Comparison of ENCODE assay signal across 18 cellular contexts in the genomic region with DNA sequence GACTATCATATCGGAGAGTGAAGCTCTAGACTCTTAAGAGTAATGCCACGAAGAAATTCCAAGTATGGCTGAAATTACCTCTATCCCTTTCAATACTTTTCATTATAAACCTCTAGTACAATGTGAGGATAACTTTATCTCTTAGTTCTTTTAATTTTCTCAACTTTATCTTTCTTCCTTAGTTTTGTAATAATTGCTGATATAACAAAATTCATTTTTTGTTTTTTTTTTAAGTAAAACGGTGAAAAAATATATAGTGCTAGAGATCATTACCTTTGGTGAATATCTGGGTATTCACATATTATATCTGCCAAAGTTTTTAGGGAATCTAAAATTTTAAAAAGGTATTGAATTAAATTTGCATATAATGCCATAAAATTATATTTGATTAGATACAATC. TPM values are rescaled to one million over a fixed set of nuclear protein-coding genes. Genes with fewer than 3 reads are reported as not detected.
DNase-seq lines count a peak whose midpoint lies in the region; ATAC-seq, FAIRE-seq and TF ChIP-seq lines count a peak whose summit lies in the region.
"Had no signal": no experiment of that assay in that cellular context is flagged by ENCODE, and none has a peak within 500 bp of the region (broad histone marks: within the 10 kb centered on the region; RNA-seq: fewer than 3 reads in every experiment).

No MANE protein-coding gene starts in this region.

- no peaks in the 10 kb centered on the region for H3K79me2 ChIP-seq in HepG2 (ENCODE audit: insufficient read depth, low read length)

- H3K27me3 ChIP-seq in HepG2 (ENCODE audit: control insufficient read depth in 1 of 2, insufficient read depth in 2 of 2, low read length in 2 of 2) = no peaks in the 10 kb centered on the region
- no peaks in the 10 kb centered on the region for H3K27me3 ChIP-seq in right lobe of liver
- H3K27me3 ChIP-seq in pancreas = no peaks in the 10 kb centered on the region
- H3K27me3 ChIP-seq in suprapubic skin = no peaks in the 10 kb centered on the region
- H3K27me3 ChIP-seq: BLaER1 treated with 17β-estradiol and CSF1 and Interleukin-3, amounts not matched to agents 10 nM and 100 nM had no signal

- intact Hi-C loops in HepG2 (cut with micrococcal nuclease; ENCODE audit: unreplicated experiment) (no loop called here), right lobe of liver (cut with DNase I) (no loop called here), pancreas (cut with DNase I) (no loop called here), cardiac septum (cut with DNase I) (no loop called here)

- no peak for TF ChIP-seq RAD21 in HepG2 (CRISPR knock-in tag; IDR thresholded peaks at IDR 0.05)

- ATAC-seq in HepG2 (no peak), right lobe of liver (no peak), pancreas (no peak), GM18502 (IDR thresholded peaks at IDR 0.05; ENCODE audit: poor library complexity, unreplicated experiment) (no peak)
- ATAC-seq: CD8-positive, alpha-beta T cell; HCT116 had no signal

- H3K4me2 ChIP-seq in HepG2 (ENCODE audit: low read depth, low read length) = no peak overlapping the region
- H3K4me2 ChIP-seq: BLaER1 treated with 17β-estradiol and CSF1 and Interleukin-3, amounts not matched to agents 10 nM and 100 nM had no signal

- POLR2A ChIA-PET in HepG2 (lab: Yijun Ruan, JAX) = interaction anchor here (0.6 kb wide), 1 partner anchor 19 kb away, joined by 3 read pairs; no protein-coding TSS in a partner anchor

- TF ChIP-seq POLR2A in HepG2 (IDR thresholded peaks at IDR 0.05; ENCODE audit: insufficient read depth in 1 of 2, low read depth in 2 of 2, low read length in 2 of 2) (no peak), right lobe of liver (IDR thresholded peaks at IDR 0.05) (no peak), suprapubic skin (IDR thresholded peaks at IDR 0.05) (no peak)

- TF ChIP-seq EP300 in HepG2 (IDR thresholded peaks at IDR 0.05; ENCODE audit: low read depth in 2 of 2, low read length in 2 of 2) = no peak
- TF ChIP-seq EP300 in HepG2 (CRISPR knock-in tag; IDR thresholded peaks at IDR 0.05; ENCODE audit: borderline replicate concordance) = no peak
- no peak for TF ChIP-seq EP300 in suprapubic skin (IDR thresholded peaks at IDR 0.05)

- H3K36me3 ChIP-seq in HepG2 (replicated peaks in 1 of 2; ENCODE audit: control insufficient read depth in 1 of 2, insufficient read depth in 2 of 2, low read length in 2 of 2) (peaks cover 1 to 12% of the 10 kb centered on the region in 2 experiments; a peak in 3 of 5 replicates), right lobe of liver (peaks cover 0 to 3% (median 0%) of the 10 kb centered on the region in 4 donors), pancreas (no peaks in the 10 kb centered on the region), suprapubic skin (peaks cover 3% of the 10 kb centered on the region)

- H3K4me1 ChIP-seq in HepG2 (ENCODE audit: insufficient read depth, low read length) = peaks cover 1% of the 10 kb centered on the region
- H3K4me1 ChIP-seq in right lobe of liver = no peaks in the 10 kb centered on the region
- peaks cover 0 to 5% (median 0%) of the 10 kb centered on the region in 3 donors for H3K4me1 ChIP-seq in pancreas
- peaks cover 3% of the 10 kb centered on the region for H3K4me1 ChIP-seq in suprapubic skin
- H3K4me1 ChIP-seq: BLaER1 treated with 17β-estradiol and CSF1 and Interleukin-3, amounts not matched to agents 10 nM and 100 nM had no signal

- no peak overlapping the region for H2AFZ ChIP-seq in HepG2 (ENCODE audit: low read length)

- no peak for DNase-seq in HepG2 (ENCODE audit: low spot score)
- DNase-seq in right lobe of liver = no peak
- DNase-seq in pancreas = no peak
- DNase-seq in cardiac septum (ENCODE audit: low spot score) = no peak
- no peak for DNase-seq in suprapubic skin (ENCODE audit: low spot score in 2 of 2)
- DNase-seq: Calu3; CD8-positive, alpha-beta T cell; DMS79 treated with DMSO at 0.1 percent for 48 hours; GF-D8; GOT3; H7; HFFc6 had no signal

- WGBS in HepG2 (ENCODE audit: low lambda C conversion rate) = 98% methylated on average over 3 of the region's 3 CpGs
- WGBS in right lobe of liver (ENCODE audit: insufficient coverage, low coverage, low lambda C conversion rate, missing lambda C conversion rate) = 82% methylated on average over 3 of the region's 3 CpGs
- 95 to 99% methylated on average over 3 of the region's 3 CpGs for WGBS in pancreas, 2 donors
- 94% methylated on average over 3 of the region's 3 CpGs for WGBS in suprapubic skin

- in situ Hi-C loops in HepG2 (cut with HindIII; ENCODE audit: extremely low pct_ligation_motif_present, low pct_unique_long_range_greater_than_20kb) = no loop called here

- H3K9me3 ChIP-seq in HepG2 (ENCODE audit: low read length) = no peaks in the 10 kb centered on the region
- no peaks in the 10 kb centered on the region for H3K9me3 ChIP-seq in right lobe of liver
- H3K9me3 ChIP-seq in pancreas = no peaks in the 10 kb centered on the region
- H3K9me3 ChIP-seq in suprapubic skin = no peaks in the 10 kb centered on the region
- H3K9me3 ChIP-seq: BLaER1 treated with 17β-estradiol and CSF1 and Interleukin-3, amounts not matched to agents 10 nM and 100 nM had no signal

- no peak overlapping the region for H3K4me3 ChIP-seq in HepG2 (replicated peaks in 1 of 3; ENCODE audit: insufficient read depth in 1 of 3, low read depth in 2 of 3, low read length in 3 of 3)
- H3K4me3 ChIP-seq in right lobe of liver = no peak overlapping the region
- no peak overlapping the region for H3K4me3 ChIP-seq in pancreas
- no peak overlapping the region for H3K4me3 ChIP-seq in suprapubic skin
- H3K4me3 ChIP-seq: BLaER1 treated with 17β-estradiol and CSF1 and Interleukin-3, amounts not matched to agents 10 nM and 100 nM had no signal

- H4K20me1 ChIP-seq in HepG2 (ENCODE audit: insufficient read depth, low read length) = no peaks in the 10 kb centered on the region

- H3K9ac ChIP-seq in HepG2 (ENCODE audit: insufficient read depth, low read depth, low read length) = no peak overlapping the region
- H3K9ac ChIP-seq: BLaER1 treated with 17β-estradiol and CSF1 and Interleukin-3, amounts not matched to agents 10 nM and 100 nM had no signal

- no TSS peak for BruUV-seq in HepG2 (replicated peaks; lab: Mats Ljungman, UMichigan)

- CTCF ChIA-PET in HepG2 (lab: Yijun Ruan, JAX; ENCODE audit: low intra/inter-chr PET ratio, low total read pairs) = no interaction called here

- TF ChIP-seq CTCF in HepG2 (CRISPR knock-in tag; IDR thresholded peaks at IDR 0.05) (no peak), right lobe of liver (IDR thresholded peaks at IDR 0.05) (no peak), pancreas (IDR thresholded peaks at IDR 0.05) (no peak), suprapubic skin (IDR thresholded peaks at IDR 0.05) (no peak)

- FAIRE-seq in HepG2 (lab: Jason Lieb, UNC) (no peak), endometrium (lab: Jason Lieb, UNC) (peak; percentile 76), pancreas (lab: Jason Lieb, UNC) (peak; percentile 59)
- FAIRE-seq: HTR-8/SVneo had no signal

- no peak overlapping the region for H3K27ac ChIP-seq in HepG2 (ENCODE audit: extremely low read length, insufficient read depth, low read length)
- H3K27ac ChIP-seq in right lobe of liver = no peak overlapping the region
- H3K27ac ChIP-seq in pancreas = no peak overlapping the region
- no peak overlapping the region for H3K27ac ChIP-seq in suprapubic skin
- H3K27ac ChIP-seq: 22Rv1; BLaER1 treated with 17β-estradiol and CSF1 and Interleukin-3, amounts not matched to agents 10 nM and 100 nM had no signal

RNA-seq across cellular contexts. Expression of a gene that starts 19.5 kb away (rescaled TPM):
- total RNA-seq in HepG2 (2016; rRNA removed; fragmentation: Illumina TruSeq; extraction: Trizol) = 13.6 and 17.9 TPM in 2 replicates
- total RNA-seq in HepG2 (2016; cell fraction: cytosol; rRNA removed; fragmentation: Illumina TruSeq; extraction: Trizol; ENCODE audit: low read depth) = 4.8 and 5.7 TPM in 2 replicates
- total RNA-seq in HepG2 (2016; cell fraction: insoluble cytoplasmic fraction; rRNA removed; fragmentation: Illumina TruSeq; extraction: Trizol) = 14.5 and 17.7 TPM in 2 replicates
- total RNA-seq in HepG2 (2016; cell fraction: membrane; rRNA removed; fragmentation: Illumina TruSeq; extraction: Trizol) = 10.8 and 12.3 TPM in 2 replicates
- total RNA-seq in HepG2 (2016; cell fraction: nucleus; rRNA removed; fragmentation: Illumina TruSeq; extraction: Trizol) = 7.0 and 8.3 TPM in 2 replicates
- polyA plus RNA-seq in HepG2 (2011; rRNA removed) = 6.1 TPM in 2 replicates
- 4.9 and 5.2 TPM in 2 replicates for polyA plus RNA-seq in HepG2 (2011; cell fraction: cytosol; rRNA removed)
- polyA plus RNA-seq in HepG2 (2011; cell fraction: nucleus; rRNA removed) = 2.5 and 2.7 TPM in 2 replicates
- 7.4 and 8.1 TPM in 2 replicates for polyA plus RNA-seq in HepG2 (2012)
- polyA plus RNA-seq in HepG2 (2016; cell fraction: cytosol; fragmentation: Illumina TruSeq; extraction: Trizol; ENCODE audit: low read depth) = 3.3 and 4.7 TPM in 2 replicates
- polyA plus RNA-seq in HepG2 (2016; cell fraction: insoluble cytoplasmic fraction; fragmentation: Illumina TruSeq; extraction: Trizol; ENCODE audit: low read depth) = 17.1 and 19.1 TPM in 2 replicates
- polyA plus RNA-seq in HepG2 (2016; cell fraction: membrane; fragmentation: Illumina TruSeq; extraction: Trizol; ENCODE audit: low read depth) = 7.1 and 7.4 TPM in 2 replicates
- 9.5 and 10.7 TPM in 2 replicates for polyA plus RNA-seq in HepG2 (2016; cell fraction: nucleus; fragmentation: Illumina TruSeq; extraction: Trizol; ENCODE audit: insufficient read depth, low read depth)
- polyA minus RNA-seq in HepG2 (2011; rRNA and poly(A)+ RNA removed; ENCODE audit: low replicate concordance) = 2.7 and 3.1 TPM in 2 replicates
- polyA minus RNA-seq in HepG2 (2011; cell fraction: cytosol; rRNA and poly(A)+ RNA removed) = 3.6 and 4.2 TPM in 2 replicates
- polyA minus RNA-seq in HepG2 (2011; cell fraction: nucleus; rRNA and poly(A)+ RNA removed) = 3.1 and 4.5 TPM in 2 replicates
- total RNA-seq in right lobe of liver = 1 to 10 TPM; 2.6 to 9.7 (median 6.0) TPM
- 1 to 10 TPM; 3.3 to 5.4 (median 4.1) TPM for total RNA-seq in pancreas
- polyA plus RNA-seq in pancreas = 1 to 10 TPM; 3.2 to 4.8 TPM
- 4.8 TPM for total RNA-seq in cardiac septum
- 10 to 100 TPM in 1 of 4 donors, 1 to 10 TPM in 3; 7.5 to 11.8 (median 9.5) TPM for total RNA-seq in suprapubic skin

RNA-seq across cellular contexts. Expression of a gene that starts 33.5 kb away (rescaled TPM):
- 37.0 and 41.3 TPM in 2 replicates for total RNA-seq in HepG2 (2016; rRNA removed; fragmentation: Illumina TruSeq; extraction: Trizol)
- total RNA-seq in HepG2 (2016; cell fraction: cytosol; rRNA removed; fragmentation: Illumina TruSeq; extraction: Trizol; ENCODE audit: low read depth) = 31.1 and 31.4 TPM in 2 replicates
- total RNA-seq in HepG2 (2016; cell fraction: insoluble cytoplasmic fraction; rRNA removed; fragmentation: Illumina TruSeq; extraction: Trizol) = 40.2 and 40.4 TPM in 2 replicates
- total RNA-seq in HepG2 (2016; cell fraction: membrane; rRNA removed; fragmentation: Illumina TruSeq; extraction: Trizol) = 17.9 and 20.6 TPM in 2 replicates
- total RNA-seq in HepG2 (2016; cell fraction: nucleus; rRNA removed; fragmentation: Illumina TruSeq; extraction: Trizol) = 36.9 and 37.3 TPM in 2 replicates
- 9.7 and 16.6 TPM in 2 replicates for polyA plus RNA-seq in HepG2 (2011; rRNA removed)
- 5.1 and 5.5 TPM in 2 replicates for polyA plus RNA-seq in HepG2 (2011; cell fraction: cytosol; rRNA removed)
- 15.5 and 19.0 TPM in 2 replicates for polyA plus RNA-seq in HepG2 (2011; cell fraction: nucleus; rRNA removed)
- polyA plus RNA-seq in HepG2 (2012) = 2.3 and 8.2 TPM in 2 replicates
- polyA plus RNA-seq in HepG2 (2016; cell fraction: cytosol; fragmentation: Illumina TruSeq; extraction: Trizol; ENCODE audit: low read depth) = 5.4 and 6.7 TPM in 2 replicates
- polyA plus RNA-seq in HepG2 (2016; cell fraction: insoluble cytoplasmic fraction; fragmentation: Illumina TruSeq; extraction: Trizol; ENCODE audit: low read depth) = 33.0 and 34.7 TPM in 2 replicates
- 10.3 and 12.0 TPM in 2 replicates for polyA plus RNA-seq in HepG2 (2016; cell fraction: membrane; fragmentation: Illumina TruSeq; extraction: Trizol; ENCODE audit: low read depth)
- polyA plus RNA-seq in HepG2 (2016; cell fraction: nucleus; fragmentation: Illumina TruSeq; extraction: Trizol; ENCODE audit: insufficient read depth, low read depth) = 38.0 and 42.8 TPM in 2 replicates
- 11.9 and 26.9 TPM in 2 replicates for polyA minus RNA-seq in HepG2 (2011; rRNA and poly(A)+ RNA removed; ENCODE audit: low replicate concordance)
- 2.1 and 2.3 TPM in 2 replicates for polyA minus RNA-seq in HepG2 (2011; cell fraction: cytosol; rRNA and poly(A)+ RNA removed)
- polyA minus RNA-seq in HepG2 (2011; cell fraction: nucleus; rRNA and poly(A)+ RNA removed) = 12.2 and 24.7 TPM in 2 replicates
- 1 to 10 TPM in 5 of 6 experiments, under 1 TPM in 1; 0.73 to 9.0 (median 4.2) TPM for total RNA-seq in right lobe of liver
- total RNA-seq in pancreas = 1 to 10 TPM in 2 of 6 donors, under 1 TPM in 4; 0.43 to 1.3 (median 0.78) TPM
- 1 to 10 TPM; 1.3 to 2.9 TPM for polyA plus RNA-seq in pancreas
- total RNA-seq in cardiac septum = 0.78 TPM
- 1 to 10 TPM; 3.2 to 8.4 (median 4.6) TPM for total RNA-seq in suprapubic skin

RNA-seq across cellular contexts. Expression of a gene that starts 33.9 kb away (rescaled TPM):
- 47.2 and 51.9 TPM in 2 replicates for total RNA-seq in HepG2 (2016; rRNA removed; fragmentation: Illumina TruSeq; extraction: Trizol)
- 11.1 and 14.0 TPM in 2 replicates for total RNA-seq in HepG2 (2016; cell fraction: cytosol; rRNA removed; fragmentation: Illumina TruSeq; extraction: Trizol; ENCODE audit: low read depth)
- total RNA-seq in HepG2 (2016; cell fraction: insoluble cytoplasmic fraction; rRNA removed; fragmentation: Illumina TruSeq; extraction: Trizol) = 50.9 and 51.9 TPM in 2 replicates
- 47.8 and 48.8 TPM in 2 replicates for total RNA-seq in HepG2 (2016; cell fraction: membrane; rRNA removed; fragmentation: Illumina TruSeq; extraction: Trizol)
- total RNA-seq in HepG2 (2016; cell fraction: nucleus; rRNA removed; fragmentation: Illumina TruSeq; extraction: Trizol) = 35.6 and 35.7 TPM in 2 replicates
- 12.4 and 12.9 TPM in 2 replicates for polyA plus RNA-seq in HepG2 (2011; rRNA removed)
- polyA plus RNA-seq in HepG2 (2011; cell fraction: cytosol; rRNA removed) = 11.6 and 13.5 TPM in 2 replicates
- 4.6 and 5.3 TPM in 2 replicates for polyA plus RNA-seq in HepG2 (2011; cell fraction: nucleus; rRNA removed)
- polyA plus RNA-seq in HepG2 (2012) = 4.2 and 5.5 TPM in 2 replicates
- polyA plus RNA-seq in HepG2 (2016; cell fraction: cytosol; fragmentation: Illumina TruSeq; extraction: Trizol; ENCODE audit: low read depth) = 9.6 and 11.4 TPM in 2 replicates
- polyA plus RNA-seq in HepG2 (2016; cell fraction: insoluble cytoplasmic fraction; fragmentation: Illumina TruSeq; extraction: Trizol; ENCODE audit: low read depth) = 42.7 and 53.6 TPM in 2 replicates
- polyA plus RNA-seq in HepG2 (2016; cell fraction: membrane; fragmentation: Illumina TruSeq; extraction: Trizol; ENCODE audit: low read depth) = 30.4 and 34.7 TPM in 2 replicates
- 41.5 and 42.4 TPM in 2 replicates for polyA plus RNA-seq in HepG2 (2016; cell fraction: nucleus; fragmentation: Illumina TruSeq; extraction: Trizol; ENCODE audit: insufficient read depth, low read depth)
- polyA minus RNA-seq in HepG2 (2011; rRNA and poly(A)+ RNA removed; ENCODE audit: low replicate concordance) = 13.7 and 21.0 TPM in 2 replicates
- polyA minus RNA-seq in HepG2 (2011; cell fraction: cytosol; rRNA and poly(A)+ RNA removed) = 14.9 and 15.9 TPM in 2 replicates
- polyA minus RNA-seq in HepG2 (2011; cell fraction: nucleus; rRNA and poly(A)+ RNA removed) = 10.3 and 10.8 TPM in 2 replicates
- total RNA-seq in right lobe of liver = 10 to 100 TPM; 26.1 to 37.0 (median 30.5) TPM
- total RNA-seq in pancreas = 10 to 100 TPM; 13.1 to 26.7 (median 20.7) TPM
- 10 to 100 TPM in 1 of 2 donors, 1 to 10 TPM in 1; 8.9 to 12.0 TPM for polyA plus RNA-seq in pancreas
- total RNA-seq in cardiac septum = 20.0 TPM
- 10 to 100 TPM in 3 of 4 donors, 1 to 10 TPM in 1; 8.9 to 17.5 (median 15.1) TPM for total RNA-seq in suprapubic skin

RNA-seq across cellular contexts. Expression of a gene that starts 34.1 kb away (rescaled TPM):
- total RNA-seq in HepG2 (2016; rRNA removed; fragmentation: Illumina TruSeq; extraction: Trizol) (294 and 383 TPM in 2 replicates), right lobe of liver (100 to 1,000 TPM in 2 of 6 experiments, 10 to 100 TPM in 4; 67.4 to 157 (median 82.7) TPM), pancreas (100 to 1,000 TPM in 5 of 6 donors, 10 to 100 TPM in 1; 81.3 to 219 (median 128) TPM), cardiac septum (135 TPM), suprapubic skin (100 to 1,000 TPM; 150 to 232 (median 182) TPM)
- total RNA-seq in HepG2 (2016; cell fraction: cytosol; rRNA removed; fragmentation: Illumina TruSeq; extraction: Trizol; ENCODE audit: low read depth) = 88.6 and 90.1 TPM in 2 replicates
- total RNA-seq in HepG2 (2016; cell fraction: insoluble cytoplasmic fraction; rRNA removed; fragmentation: Illumina TruSeq; extraction: Trizol) = 283 and 392 TPM in 2 replicates
- total RNA-seq in HepG2 (2016; cell fraction: membrane; rRNA removed; fragmentation: Illumina TruSeq; extraction: Trizol) = 101 and 102 TPM in 2 replicates
- 94.7 and 104 TPM in 2 replicates for total RNA-seq in HepG2 (2016; cell fraction: nucleus; rRNA removed; fragmentation: Illumina TruSeq; extraction: Trizol)
- polyA plus RNA-seq in HepG2 (2011; rRNA removed) (84.2 and 90.0 TPM in 2 replicates), pancreas (100 to 1,000 TPM; 361 to 388 TPM)
- polyA plus RNA-seq in HepG2 (2011; cell fraction: cytosol; rRNA removed) = 86.6 and 126 TPM in 2 replicates
- polyA plus RNA-seq in HepG2 (2011; cell fraction: nucleus; rRNA removed) = 25.3 and 33.1 TPM in 2 replicates
- polyA plus RNA-seq in HepG2 (2012) = 175 and 257 TPM in 2 replicates
- 98.6 and 103 TPM in 2 replicates for polyA plus RNA-seq in HepG2 (2016; cell fraction: cytosol; fragmentation: Illumina TruSeq; extraction: Trizol; ENCODE audit: low read depth)
- 442 and 461 TPM in 2 replicates for polyA plus RNA-seq in HepG2 (2016; cell fraction: insoluble cytoplasmic fraction; fragmentation: Illumina TruSeq; extraction: Trizol; ENCODE audit: low read depth)
- polyA plus RNA-seq in HepG2 (2016; cell fraction: membrane; fragmentation: Illumina TruSeq; extraction: Trizol; ENCODE audit: low read depth) = 108 and 109 TPM in 2 replicates
- 176 and 178 TPM in 2 replicates for polyA plus RNA-seq in HepG2 (2016; cell fraction: nucleus; fragmentation: Illumina TruSeq; extraction: Trizol; ENCODE audit: insufficient read depth, low read depth)
- 4.9 and 21.4 TPM in 2 replicates for polyA minus RNA-seq in HepG2 (2011; rRNA and poly(A)+ RNA removed; ENCODE audit: low replicate concordance)
- 35.3 and 38.6 TPM in 2 replicates for polyA minus RNA-seq in HepG2 (2011; cell fraction: cytosol; rRNA and poly(A)+ RNA removed)
- polyA minus RNA-seq in HepG2 (2011; cell fraction: nucleus; rRNA and poly(A)+ RNA removed) = 19.6 and 28.7 TPM in 2 replicates

RNA-seq across cellular contexts. Expression of a gene that starts 38.4 kb away (rescaled TPM):
- total RNA-seq in HepG2 (2016; rRNA removed; fragmentation: Illumina TruSeq; extraction: Trizol) (0.11 TPM in 1 of 2 replicates, not detected in the other), right lobe of liver (1 to 10 TPM; 1.1 to 3.4 (median 2.1) TPM), pancreas (1 to 10 TPM; 1.2 to 4.7 (median 3.8) TPM), cardiac septum (6.6 TPM), suprapubic skin (10 to 100 TPM in 1 of 4 donors, 1 to 10 TPM in 3; 1.7 to 19.9 (median 3.5) TPM)
- 0.61 and 0.62 TPM in 2 replicates for total RNA-seq in HepG2 (2016; cell fraction: cytosol; rRNA removed; fragmentation: Illumina TruSeq; extraction: Trizol; ENCODE audit: low read depth)
- total RNA-seq in HepG2 (2016; cell fraction: insoluble cytoplasmic fraction; rRNA removed; fragmentation: Illumina TruSeq; extraction: Trizol) = 0.15 and 0.31 TPM in 2 replicates
- total RNA-seq in HepG2 (2016; cell fraction: membrane; rRNA removed; fragmentation: Illumina TruSeq; extraction: Trizol) = 0.52 TPM in 1 of 2 replicates, not detected in the other
- not detected in 2 replicates for total RNA-seq in HepG2 (2016; cell fraction: nucleus; rRNA removed; fragmentation: Illumina TruSeq; extraction: Trizol)
- polyA plus RNA-seq in HepG2 (2011; rRNA removed) (0.08 TPM in 1 of 2 replicates, not detected in the other), pancreas (1 to 10 TPM; 2.7 to 4.8 TPM)
- polyA plus RNA-seq in HepG2 (2011; cell fraction: cytosol; rRNA removed) = 0.12 TPM in 1 of 2 replicates, not detected in the other
- polyA plus RNA-seq in HepG2 (2011; cell fraction: nucleus; rRNA removed) = 0.09 TPM in 1 of 2 replicates, not detected in the other
- 0.16 and 0.19 TPM in 2 replicates for polyA plus RNA-seq in HepG2 (2012)
- 0.31 TPM in 1 of 2 replicates, not detected in the other for polyA plus RNA-seq in HepG2 (2016; cell fraction: cytosol; fragmentation: Illumina TruSeq; extraction: Trizol; ENCODE audit: low read depth)
- polyA plus RNA-seq in HepG2 (2016; cell fraction: insoluble cytoplasmic fraction; fragmentation: Illumina TruSeq; extraction: Trizol; ENCODE audit: low read depth) = not detected in 2 replicates
- not detected in 2 replicates for polyA plus RNA-seq in HepG2 (2016; cell fraction: membrane; fragmentation: Illumina TruSeq; extraction: Trizol; ENCODE audit: low read depth)
- not detected in 2 replicates for polyA plus RNA-seq in HepG2 (2016; cell fraction: nucleus; fragmentation: Illumina TruSeq; extraction: Trizol; ENCODE audit: insufficient read depth, low read depth)
- not detected in 2 replicates for polyA minus RNA-seq in HepG2 (2011; rRNA and poly(A)+ RNA removed; ENCODE audit: low replicate concordance)
- polyA minus RNA-seq in HepG2 (2011; cell fraction: cytosol; rRNA and poly(A)+ RNA removed) = not detected in 2 replicates
- 0.52 TPM in 1 of 2 replicates, not detected in the other for polyA minus RNA-seq in HepG2 (2011; cell fraction: nucleus; rRNA and poly(A)+ RNA removed)
